1 cellular context compared by ENCODE assay signal in the genomic region with DNA sequence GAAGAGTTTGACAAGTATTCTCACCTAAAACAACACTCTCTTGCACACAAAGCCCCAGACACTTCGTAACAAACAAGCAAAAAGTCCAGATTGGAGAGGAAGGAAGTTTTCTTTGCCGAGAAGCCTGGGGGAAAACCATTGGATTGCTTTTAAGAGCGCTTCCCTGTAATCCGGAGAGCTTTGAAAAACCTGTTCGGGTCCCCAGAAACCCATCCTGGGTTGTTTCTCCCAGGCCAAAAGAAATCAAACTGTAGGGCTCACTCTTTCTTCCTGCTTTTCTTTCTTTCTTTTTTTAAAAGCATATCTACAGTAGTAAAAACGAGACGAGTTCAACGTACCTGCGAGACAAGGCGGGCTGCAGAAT.
TF ChIP-seq lines count a peak whose summit lies in the region.

No MANE protein-coding gene starts in this region.

TF ChIP-seq in IMR-90, 13 proteins besides CTCF, POLR2A, EP300 and RAD21:
- TF ChIP-seq CHD1 (IDR thresholded peaks at IDR 0.05; ENCODE audit: low read depth, low read length) = no peak
- TF ChIP-seq NFE2L2 (IDR thresholded peaks at IDR 0.05; ENCODE audit: low read depth, low read length) = no peak
- TF ChIP-seq MAZ (IDR thresholded peaks at IDR 0.05; ENCODE audit: borderline replicate concordance, low read depth, low read length) = no peak
- TF ChIP-seq BHLHE40 (IDR thresholded peaks at IDR 0.05; ENCODE audit: low read depth, low read length) = no peak
- TF ChIP-seq, protein P1, sequence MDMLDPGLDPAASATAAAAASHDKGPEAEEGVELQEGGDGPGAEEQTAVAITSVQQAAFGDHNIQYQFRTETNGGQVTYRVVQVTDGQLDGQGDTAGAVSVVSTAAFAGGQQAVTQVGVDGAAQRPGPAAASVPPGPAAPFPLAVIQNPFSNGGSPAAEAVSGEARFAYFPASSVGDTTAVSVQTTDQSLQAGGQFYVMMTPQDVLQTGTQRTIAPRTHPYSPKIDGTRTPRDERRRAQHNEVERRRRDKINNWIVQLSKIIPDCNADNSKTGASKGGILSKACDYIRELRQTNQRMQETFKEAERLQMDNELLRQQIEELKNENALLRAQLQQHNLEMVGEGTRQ (IDR thresholded peaks at IDR 0.05; ENCODE audit: low read depth, low read length) = no peak
- no peak for TF ChIP-seq MXI1 (IDR thresholded peaks at IDR 0.05; ENCODE audit: borderline replicate concordance, low read depth, low read length)
- TF ChIP-seq, protein P2, sequence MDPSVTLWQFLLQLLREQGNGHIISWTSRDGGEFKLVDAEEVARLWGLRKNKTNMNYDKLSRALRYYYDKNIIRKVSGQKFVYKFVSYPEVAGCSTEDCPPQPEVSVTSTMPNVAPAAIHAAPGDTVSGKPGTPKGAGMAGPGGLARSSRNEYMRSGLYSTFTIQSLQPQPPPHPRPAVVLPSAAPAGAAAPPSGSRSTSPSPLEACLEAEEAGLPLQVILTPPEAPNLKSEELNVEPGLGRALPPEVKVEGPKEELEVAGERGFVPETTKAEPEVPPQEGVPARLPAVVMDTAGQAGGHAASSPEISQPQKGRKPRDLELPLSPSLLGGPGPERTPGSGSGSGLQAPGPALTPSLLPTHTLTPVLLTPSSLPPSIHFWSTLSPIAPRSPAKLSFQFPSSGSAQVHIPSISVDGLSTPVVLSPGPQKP (IDR thresholded peaks at IDR 0.05; ENCODE audit: borderline replicate concordance, low read depth, low read length) = no peak
- TF ChIP-seq SMC3 (IDR thresholded peaks at IDR 0.05; ENCODE audit: low read depth, low read length) = no peak
- no peak for TF ChIP-seq FOS (IDR thresholded peaks at IDR 0.05; ENCODE audit: low read depth, low read length)
- no peak for TF ChIP-seq MAFK (IDR thresholded peaks at IDR 0.05; ENCODE audit: low read depth, low read length)
- no peak for TF ChIP-seq RFX5 (IDR thresholded peaks at IDR 0.05; ENCODE audit: low read depth, low read length)
- no peak for TF ChIP-seq RCOR1 (IDR thresholded peaks at IDR 0.05; ENCODE audit: insufficient replicate concordance, low read length)
- no peak for TF ChIP-seq CEBPB (IDR thresholded peaks at IDR 0.05; ENCODE audit: low read depth, low read length)
